Comparison of ENCODE assay signal across 22 cellular contexts in genomic region chr2:30768036-30768686, GRCh38. TPM values are rescaled to one million over a fixed set of nuclear protein-coding genes. Genes with fewer than 3 reads are reported as not detected.
"Had no signal": no experiment of that assay in that cellular context is flagged by ENCODE, and none has a peak within 500 bp of the region (broad histone marks: within the 10 kb centered on the region; RNA-seq: fewer than 3 reads in every experiment).

No MANE protein-coding gene starts in this region.

- ATAC-seq: gastroesophageal sphincter; naive thymus-derived CD8-positive, alpha-beta T cell; pancreas had no signal

- H3K4me1 Mint-ChIP-seq: immature natural killer cell had no signal

- H3K27ac ChIP-seq: breast epithelium, esophagus muscularis mucosa, gastroesophageal sphincter, pancreas, sigmoid colon, tibial artery, vagina, VCaP had no signal

- H3K4me3 ChIP-seq: breast epithelium, esophagus muscularis mucosa, gastroesophageal sphincter, pancreas, sigmoid colon, tibial artery, vagina had no signal

- H3K36me3 ChIP-seq: breast epithelium, esophagus muscularis mucosa, gastroesophageal sphincter, pancreas, sigmoid colon, tibial artery, vagina had no signal

- H3K27me3 ChIP-seq: breast epithelium, pancreas, sigmoid colon, vagina had no signal

- H3K9me3 ChIP-seq: breast epithelium, esophagus muscularis mucosa, gastroesophageal sphincter, pancreas, sigmoid colon, tibial artery, vagina had no signal

- FAIRE-seq: endothelial cell of umbilical vein, pancreas had no signal

- H3K36me3 Mint-ChIP-seq: immature natural killer cell; naive thymus-derived CD8-positive, alpha-beta T cell had no signal

- H3K4me1 ChIP-seq: breast epithelium, esophagus muscularis mucosa, gastroesophageal sphincter, pancreas, sigmoid colon, tibial artery, vagina had no signal

- H3K9me3 Mint-ChIP-seq: activated naive CD4-positive, alpha-beta T cell treated with anti-CD3 and anti-CD28 coated beads for 36 hours; immature natural killer cell; naive thymus-derived CD8-positive, alpha-beta T cell had no signal

- DNase-seq: activated CD4-positive, alpha-beta T cell treated with anti-CD3 and anti-CD28 coated beads, Interleukin-2, amount 50 U/mL, for 4 hours; activated naive CD4-positive, alpha-beta T cell treated with anti-CD3 and anti-CD28 coated beads for 36 hours; activated T-cell treated with anti-CD3 and anti-CD28 coated beads, Interleukin-2, amount 50 U/mL, for 1 hour; aorta; effector CD8-positive, alpha-beta T cell; immature natural killer cell; mesendoderm; naive thymus-derived CD8-positive, alpha-beta T cell; pancreas; sigmoid colon; stimulated activated CD4-positive, alpha-beta T cell treated with anti-CD3 and anti-CD28 coated beads, Interleukin-4, amount 100 ng/mL, for 24 hours; stimulated activated naive CD4-positive, alpha-beta T cell treated with Interleukin-2 at 50 U/mL for 16 hours; substantia nigra; SW 1271; T-helper 2 cell; tibial artery had no signal

- H3K4me3 Mint-ChIP-seq: activated naive CD4-positive, alpha-beta T cell treated with anti-CD3 and anti-CD28 coated beads for 36 hours; immature natural killer cell; naive thymus-derived CD8-positive, alpha-beta T cell had no signal

- H3K27ac Mint-ChIP-seq: activated naive CD4-positive, alpha-beta T cell treated with anti-CD3 and anti-CD28 coated beads for 36 hours had no signal

RNA-seq across cellular contexts. Expression of gene CAPN13, which starts 39.1 kb away (rescaled TPM):
- total RNA-seq: activated naive CD4-positive, alpha-beta T cell treated with anti-CD3 and anti-CD28 coated beads for 36 hours; aorta; endothelial cell of umbilical vein; esophagus muscularis mucosa; naive thymus-derived CD8-positive, alpha-beta T cell; sigmoid colon; vagina had no signal
- polyA plus RNA-seq: endothelial cell of umbilical vein; immature natural killer cell; naive thymus-derived CD8-positive, alpha-beta T cell had no signal
